2 cellular contexts compared by ENCODE assay signal in genomic region chr13:33284016-33284415, GRCh38.
TF ChIP-seq lines count a peak whose summit lies in the region.

No MANE protein-coding gene starts in this region.

TF ChIP-seq in SK-N-SH, 30 proteins besides CTCF, POLR2A, EP300 and RAD21 (continued from another document):
- TF ChIP-seq REST (IDR thresholded peaks at IDR 0.05; ENCODE audit: low read depth, low read length) (no peak), USF2 (IDR thresholded peaks at IDR 0.05; ENCODE audit: borderline replicate concordance, low read depth, low read length) (no peak)

TF ChIP-seq in SK-N-SH treated with all-trans-retinoic acid at 6 μM for 48 hours, 23 proteins besides CTCF, POLR2A, EP300 and RAD21:
- no peak for TF ChIP-seq CSRNP3 (CRISPR knock-in tag; IDR thresholded peaks at IDR 0.05)
- TF ChIP-seq ARNTL (CRISPR knock-in tag; IDR thresholded peaks at IDR 0.05; ENCODE audit: borderline replicate concordance, low read depth), result no peak
- no peak for TF ChIP-seq ZFP3 (CRISPR knock-in tag; IDR thresholded peaks at IDR 0.05)
- no peak for TF ChIP-seq ZC3H10 (CRISPR knock-in tag; IDR thresholded peaks at IDR 0.05)
- TF ChIP-seq ZNF8 (CRISPR knock-in tag; IDR thresholded peaks at IDR 0.05), result no peak
- TF ChIP-seq ZNF565 (CRISPR knock-in tag; conservative IDR thresholded peaks at IDR 0.05; ENCODE audit: low read depth), result no peak
- no peak for TF ChIP-seq TSHZ2 (CRISPR knock-in tag; IDR thresholded peaks at IDR 0.05)
- no peak for TF ChIP-seq GLIS3 (CRISPR knock-in tag; IDR thresholded peaks at IDR 0.05)
- TF ChIP-seq ISL1 (CRISPR knock-in tag; IDR thresholded peaks at IDR 0.05), result no peak
- no peak for TF ChIP-seq PATZ1 (CRISPR knock-in tag; IDR thresholded peaks at IDR 0.05; ENCODE audit: borderline replicate concordance)
- TF ChIP-seq ZFP30 (CRISPR knock-in tag; IDR thresholded peaks at IDR 0.05), result no peak
- TF ChIP-seq OSR1 (CRISPR knock-in tag; IDR thresholded peaks at IDR 0.05), result no peak
- TF ChIP-seq TOX (CRISPR knock-in tag; IDR thresholded peaks at IDR 0.05; ENCODE audit: borderline replicate concordance), result no peak
- TF ChIP-seq ESRRG (CRISPR knock-in tag; IDR thresholded peaks at IDR 0.05), result no peak
TF ChIP-seq in SK-N-SH treated with all-trans-retinoic acid at 6 μM for 48 hours: peak in this region for 0.
